18 cellular contexts compared by ENCODE assay signal in genomic region chr3:175983369-175983768, GRCh38.
"Had no signal": no experiment of that assay in that cellular context is flagged by ENCODE, and none has a peak within 500 bp of the region (broad histone marks: within the 10 kb centered on the region; RNA-seq: fewer than 3 reads in every experiment).

No MANE protein-coding gene starts in this region.

- ATAC-seq: body of pancreas; gastroesophageal sphincter; heart left ventricle; natural killer cell; stimulated activated naive B cell treated with anti-CD40 and anti-IgM and Interleukin-4, amounts not matched to agents 10 μg/mL and 1 μg/mL and 100 μg/mL, for 72 hours; upper lobe of right lung had no signal

- H3K4me3 ChIP-seq: body of pancreas, gastroesophageal sphincter, heart left ventricle, sigmoid colon, spleen, thoracic aorta, upper lobe of right lung had no signal

- H3K27me3 ChIP-seq: body of pancreas, gastroesophageal sphincter, heart left ventricle, neutrophil, sigmoid colon, spleen, upper lobe of right lung had no signal

- DNase-seq: activated B cell treated with CpG ODN at 0.5 μM for 24 hours; activated CD4-positive, alpha-beta memory T cell treated with anti-CD3 and anti-CD28 coated beads for 36 hours; activated CD4-positive, alpha-beta T cell treated with anti-CD3 and anti-CD28 coated beads for 4 hours; activated T-cell treated with anti-CD3 and anti-CD28 coated beads for 4 hours; amniotic stem cell; body of pancreas; dermis blood vessel endothelial cell; heart left ventricle; natural killer cell; sigmoid colon; spleen; stimulated activated CD4-positive, alpha-beta T cell treated with anti-CD3 and anti-CD28 coated beads, Interleukin-4, amount 100 ng/mL, for 4 hours; stimulated activated naive B cell treated with anti-CD40 and anti-IgM and Interleukin-4, amounts not matched to agents 10 μg/mL and 1 μg/mL and 100 μg/mL, for 72 hours; upper lobe of right lung had no signal

- H3K27ac ChIP-seq: body of pancreas, gastroesophageal sphincter, heart left ventricle, neutrophil, parathyroid adenoma, sigmoid colon, spleen, thoracic aorta, upper lobe of right lung had no signal
